ENCODE assay signal across 20 cellular contexts in genomic region chr17:16091773-16092172, GRCh38.
"Had no signal": no experiment of that assay in that cellular context is flagged by ENCODE, and none has a peak within 500 bp of the region (broad histone marks: within the 10 kb centered on the region; RNA-seq: fewer than 3 reads in every experiment).

No MANE protein-coding gene starts in this region.

- ATAC-seq: activated CD8-positive, alpha-beta T cell treated with anti-CD3 and anti-CD28 coated beads for 36 hours; activated T-cell treated with anti-CD3 and anti-CD28 coated beads, Interleukin-2, amount 50 U/mL, for 72 hours; gastroesophageal sphincter; heart right ventricle; left colon; pancreas; stimulated activated naive CD8-positive, alpha-beta T cell treated with anti-CD3 and anti-CD28 coated beads, Interleukin-15, amount 100 ng/mL, for 72 hours; T-helper 17 cell had no signal

- H3K27me3 Mint-ChIP-seq: activated B cell treated with CpG ODN at 0.5 μM for 24 hours; activated CD8-positive, alpha-beta T cell treated with anti-CD3 and anti-CD28 coated beads for 36 hours; naive B cell; stimulated activated naive CD8-positive, alpha-beta T cell treated with anti-CD3 and anti-CD28 coated beads, Interleukin-15, amount 100 ng/mL, for 72 hours; T-helper 17 cell; type B pancreatic cell had no signal

- H3K4me3 ChIP-seq: ascending aorta, cardiac muscle cell, dorsolateral prefrontal cortex, gastroesophageal sphincter, heart right ventricle, lung, pancreas, sigmoid colon, spleen had no signal

- H3K4me3 Mint-ChIP-seq: activated B cell treated with CpG ODN at 0.5 μM for 24 hours; activated CD8-positive, alpha-beta T cell treated with anti-CD3 and anti-CD28 coated beads for 36 hours; activated T-cell treated with anti-CD3 and anti-CD28 coated beads, Interleukin-2, amount 50 U/mL, for 72 hours; naive B cell; stimulated activated naive CD8-positive, alpha-beta T cell treated with anti-CD3 and anti-CD28 coated beads, Interleukin-15, amount 100 ng/mL, for 72 hours; T-helper 17 cell; type B pancreatic cell had no signal

- H3K9me3 Mint-ChIP-seq: activated B cell treated with CpG ODN at 0.5 μM for 24 hours, type B pancreatic cell had no signal

- H3K4me1 ChIP-seq: ascending aorta, gastroesophageal sphincter, heart right ventricle, pancreas, sigmoid colon, spleen had no signal

- H3K27me3 ChIP-seq: ascending aorta, cardiac muscle cell, dorsolateral prefrontal cortex, gastroesophageal sphincter, heart right ventricle, pancreas, sigmoid colon, spleen had no signal

- H3K9me3 ChIP-seq: ascending aorta, gastroesophageal sphincter, heart right ventricle, pancreas, sigmoid colon, spleen had no signal

- H3K27ac ChIP-seq: ascending aorta, cardiac muscle cell, gastroesophageal sphincter, heart right ventricle, pancreas, sigmoid colon, spleen had no signal

- H3K4me1 Mint-ChIP-seq: activated B cell treated with CpG ODN at 0.5 μM for 24 hours had no signal

- FAIRE-seq: islet of Langerhans, pancreas had no signal

- DNase-seq: activated B cell treated with CpG ODN at 0.5 μM for 24 hours; activated CD4-positive, alpha-beta T cell treated with anti-CD3 and anti-CD28 coated beads for 48 hours; activated CD8-positive, alpha-beta T cell treated with anti-CD3 and anti-CD28 coated beads for 36 hours; activated T-cell treated with anti-CD3 and anti-CD28 coated beads, Interleukin-2, amount 50 U/mL, for 72 hours; dorsolateral prefrontal cortex; erythroblast; heart right ventricle; left colon; naive B cell; pancreas; sigmoid colon; spleen; stimulated activated naive CD8-positive, alpha-beta T cell treated with anti-CD3 and anti-CD28 coated beads, Interleukin-15, amount 100 ng/mL, for 72 hours; T-helper 17 cell had no signal

- H3K27ac Mint-ChIP-seq: activated B cell treated with CpG ODN at 0.5 μM for 24 hours; activated CD8-positive, alpha-beta T cell treated with anti-CD3 and anti-CD28 coated beads for 36 hours; activated T-cell treated with anti-CD3 and anti-CD28 coated beads, Interleukin-2, amount 50 U/mL, for 72 hours; T-helper 17 cell; type B pancreatic cell had no signal
